Comparison of ENCODE assay signal across 16 cellular contexts in the genomic region with DNA sequence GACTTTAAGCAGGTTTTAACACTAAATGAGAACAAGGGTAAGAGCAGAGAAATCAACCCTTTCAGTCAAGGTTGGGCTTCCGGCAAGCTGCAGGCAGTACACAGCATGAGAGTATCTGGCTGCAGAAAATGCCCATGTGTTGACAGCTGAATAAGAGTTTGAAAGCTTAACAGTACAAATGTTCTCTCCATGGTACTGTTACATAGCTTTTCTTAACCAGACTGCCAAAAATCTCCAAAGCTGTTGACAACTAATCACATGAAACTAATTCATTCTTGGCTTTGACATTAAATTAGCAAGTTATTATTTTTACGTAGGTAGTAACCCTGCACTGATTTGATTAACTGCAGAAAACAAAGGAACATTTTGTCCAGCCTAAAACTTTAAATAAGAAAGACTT.
DNase-seq lines count a peak whose midpoint lies in the region; ATAC-seq and FAIRE-seq lines count a peak whose summit lies in the region.
"Had no signal": no experiment of that assay in that cellular context is flagged by ENCODE, and none has a peak within 500 bp of the region (broad histone marks: within the 10 kb centered on the region; RNA-seq: fewer than 3 reads in every experiment).

No MANE protein-coding gene starts in this region.

- intact Hi-C loops in right cardiac atrium (cut with DNase I): no loop called here

- WGBS in ectodermal cell, 2 experiments: 37 to 63% methylated on average over 1 to 2 of the region's 2 CpGs
- 44% methylated on average over 2 of the region's 2 CpGs for WGBS in right cardiac atrium

- no peaks in the 10 kb centered on the region for H3K36me3 ChIP-seq in ectodermal cell (ENCODE audit: control insufficient read depth, insufficient read depth, low read length)
- H3K36me3 ChIP-seq: tibial artery had no signal

- peaks cover 9% of the 10 kb centered on the region for H3K4me1 ChIP-seq in ectodermal cell (ENCODE audit: control insufficient read depth, insufficient read depth, low read length)
- peaks cover 1% of the 10 kb centered on the region for H3K4me1 ChIP-seq in right cardiac atrium (ENCODE audit: control insufficient read depth, insufficient read depth, low read length)

- H3K27ac ChIP-seq in ectodermal cell (ENCODE audit: insufficient read depth, low read depth, low read length, poor library complexity, severe bottlenecking) (peak overlapping the region; percentile 53), right cardiac atrium (ENCODE audit: low read length) (no peak overlapping the region)
- H3K27ac ChIP-seq: tibial artery had no signal

- H3K9me3 ChIP-seq in ectodermal cell (ENCODE audit: control insufficient read depth, low read length): peaks cover 2% of the 10 kb centered on the region
- H3K9me3 ChIP-seq in right cardiac atrium (ENCODE audit: control insufficient read depth, low read length): no peaks in the 10 kb centered on the region
- H3K9me3 ChIP-seq: tibial artery had no signal

- H3K27me3 ChIP-seq in ectodermal cell (ENCODE audit: control insufficient read depth, insufficient read depth, low read length, poor library complexity, severe bottlenecking): no peaks in the 10 kb centered on the region
- H3K27me3 ChIP-seq in right cardiac atrium (ENCODE audit: control insufficient read depth, insufficient read depth): no peaks in the 10 kb centered on the region
- H3K27me3 ChIP-seq: tibial artery had no signal

- ATAC-seq in right cardiac atrium (peak; percentile 67 to 99), HG03354 (IDR thresholded peaks at IDR 0.05; ENCODE audit: poor library complexity, severe bottlenecking, unreplicated experiment) (no peak)
- ATAC-seq: activated CD4-positive, alpha-beta T cell treated with anti-CD3 and anti-CD28 coated beads for 36 hours had no signal

- H3K4me3 ChIP-seq in ectodermal cell (ENCODE audit: insufficient read depth, low read depth, low read length) (no peak overlapping the region), right cardiac atrium (ENCODE audit: low read length) (no peak overlapping the region)
- H3K4me3 ChIP-seq: smooth muscle cell, tibial artery had no signal

- FAIRE-seq in HTR-8/SVneo (lab: Jason Lieb, UNC): no peak

- DNase-seq in NCI-H446 treated with DMSO at 0.1 percent for 48 hours (lab: John Stamatoyannopoulos, UW) (peak; percentile 51), right cardiac atrium (no peak), superior temporal gyrus (ENCODE audit: extremely low spot score) (peak; percentile 29), iPS-NIHi7 (ENCODE audit: extremely low spot score) (no peak), HTR-8/SVneo (ENCODE audit: insufficient read length, low spot score) (no peak)
- DNase-seq: activated CD4-positive, alpha-beta T cell treated with anti-CD3 and anti-CD28 coated beads for 36 hours; activated naive CD4-positive, alpha-beta T cell treated with anti-CD3 and anti-CD28 coated beads, Interleukin-2, amount 50 U/mL, for 16 hours; DMS79 treated with DMSO at 0.1 percent for 48 hours; effector CD8-positive, alpha-beta T cell; midbrain; NCI-H1694 treated with DMSO at 0.1 percent for 48 hours; T1000; tibial artery had no signal

Comparison
In these comparisons a context has a peak if more than half of its experiments do, and no peak if none do; other contexts are left out.
1. DNase-seq: peak in NCI-H446 treated with DMSO at 0.1 percent for 48 hours (single experiment) and superior temporal gyrus (single experiment); none in right cardiac atrium (0 of 3), iPS-NIHi7 (single experiment) and HTR-8/SVneo (single experiment).